8 cellular contexts compared by ENCODE assay signal in genomic region chr12:388012-388411, GRCh38. TPM values are rescaled to one million over a fixed set of nuclear protein-coding genes. Genes with fewer than 3 reads are reported as not detected.
A peak's percentile ranks its signal among the peaks of the same experiment; 100 is the strongest.
DNase-seq lines count a peak whose midpoint lies in the region; ATAC-seq and TF ChIP-seq lines count a peak whose summit lies in the region.

No MANE protein-coding gene starts in this region.

- peaks cover 0 to 8% (median 0%) of the 10 kb centered on the region in 11 donors for H3K9me3 Mint-ChIP-seq in naive thymus-derived CD4-positive, alpha-beta T cell

- intact Hi-C loops in naive thymus-derived CD4-positive, alpha-beta T cell (cut with micrococcal nuclease): loop anchor here (2.0 to 5.0 kb wide), 6 partner anchors 363 to 1409 kb away; partner anchors contain the start of genes ADIPOR2 (in 2 of the 2) and FBXL14 (in 2 of the 2)

- CTCF ChIA-PET in AG04450 (lab: Charles Lee): no interaction called here
- CTCF ChIA-PET in naive thymus-derived CD4-positive, alpha-beta T cell (lab: Charles Lee): interaction anchor here (0.9 kb wide), 1 partner anchor 13 kb away, joined by 3 read pairs; the partner anchor contains the start of gene CCDC77

- H3K36me3 Mint-ChIP-seq in naive thymus-derived CD4-positive, alpha-beta T cell: peaks cover 0 to 27% (median 20%) of the 10 kb centered on the region in 5 donors

- peaks cover 31 to 39% of the 10 kb centered on the region in 2 donors for H3K4me1 ChIP-seq in naive thymus-derived CD4-positive, alpha-beta T cell (ENCODE audit: control insufficient read depth in 2 of 2, insufficient read depth in 2 of 2, low read length in 2 of 2)

- ATAC-seq in naive thymus-derived CD4-positive, alpha-beta T cell: no peak
- ATAC-seq in HG02981 (IDR thresholded peaks at IDR 0.05; ENCODE audit: unreplicated experiment): no peak

- no peaks in the 10 kb centered on the region for H3K9me3 ChIP-seq in AG04450 (ENCODE audit: control insufficient read depth, insufficient read depth, low read length)
- no peaks in the 10 kb centered on the region for H3K9me3 ChIP-seq in naive thymus-derived CD4-positive, alpha-beta T cell (ENCODE audit: control insufficient read depth in 2 of 3, low read length in 3 of 3)

- H3K27ac ChIP-seq in AG04450 (ENCODE audit: low read depth, low read length) (no peak overlapping the region), coronary artery (peak overlapping the region in 1 of 2 donors; percentile 83)
- peak overlapping the region; percentile 91 for H3K27ac ChIP-seq in naive thymus-derived CD4-positive, alpha-beta T cell (ENCODE audit: low read depth, low read length)

- H3K4me3 ChIP-seq in AG04450 (ENCODE audit: low read depth, low read length) (peak overlapping the region; percentile 93), coronary artery (peak overlapping the region; percentile 73)
- H3K4me3 ChIP-seq in Jurkat, Clone E6-1 (ENCODE audit: low read length): peak overlapping the region; percentile 96
- peak overlapping the region; percentile 96 for H3K4me3 ChIP-seq in naive thymus-derived CD4-positive, alpha-beta T cell (ENCODE audit: low read length)

- no peaks in the 10 kb centered on the region for H3K27me3 ChIP-seq in AG04450 (ENCODE audit: control insufficient read depth, insufficient read depth, low read length)
- no peaks in the 10 kb centered on the region for H3K27me3 ChIP-seq in naive thymus-derived CD4-positive, alpha-beta T cell (ENCODE audit: control insufficient read depth in 2 of 2, insufficient read depth in 2 of 2, low read length in 2 of 2)

- peaks cover 6 to 27% (median 13%) of the 10 kb centered on the region in 3 experiments for H3K36me3 ChIP-seq in naive thymus-derived CD4-positive, alpha-beta T cell (ENCODE audit: control insufficient read depth in 2 of 3, insufficient read depth in 3 of 3, low read length in 3 of 3)

- DNase-seq in AG04450 (ENCODE audit: low read depth, low spot score) (no peak), coronary artery (ENCODE audit: low spot score) (no peak), DMS79 treated with DMSO at 0.1 percent for 48 hours (lab: John Stamatoyannopoulos, UW) (no peak), OCI-M2 (lab: John Stamatoyannopoulos, UW; ENCODE audit: unreplicated experiment) (no peak), LoVo (ENCODE audit: low spot score) (no peak)
- no peak for DNase-seq in Jurkat, Clone E6-1 (ENCODE audit: low read depth, low spot score)
- DNase-seq in naive thymus-derived CD4-positive, alpha-beta T cell: no peak

- TF ChIP-seq CTCF in AG04450 (IDR thresholded peaks at IDR 0.05; ENCODE audit: low read depth, low read length) (no peak), coronary artery (IDR thresholded peaks at IDR 0.05) (no peak)

- H3K4me1 Mint-ChIP-seq in naive thymus-derived CD4-positive, alpha-beta T cell: peaks cover 31 to 64% (median 46%) of the 10 kb centered on the region in 7 donors

- H3K27me3 Mint-ChIP-seq in naive thymus-derived CD4-positive, alpha-beta T cell: peaks cover 0 to 3% (median 0%) of the 10 kb centered on the region in 5 donors

- POLR2A ChIA-PET in AG04450 (lab: Yijun Ruan, JAX): interaction anchor here (2.5 kb wide), 1 partner anchor 13 kb away, joined by 16 read pairs; the partner anchor contains the start of gene CCDC77
- POLR2A ChIA-PET in naive thymus-derived CD4-positive, alpha-beta T cell (lab: Charles Lee): interaction anchor here (0.6 to 6.4 kb wide), 6 partner anchors 13 to 522 kb away, joined by 3 to 89 read pairs (median 3); partner anchors contain the start of gene CCDC77

- H3K4me3 Mint-ChIP-seq in naive thymus-derived CD4-positive, alpha-beta T cell: peak overlapping the region; percentile 91 to 100 (median 97)

- peak overlapping the region; percentile 95 to 100 (median 99) for H3K27ac Mint-ChIP-seq in naive thymus-derived CD4-positive, alpha-beta T cell

RNA-seq across cellular contexts. Expression of gene KDM5A, which starts 1.1 kb away (rescaled TPM):
- 28.1 and 33.9 TPM in 2 replicates for polyA plus RNA-seq in AG04450 (2011; rRNA removed)
- 128 and 130 TPM in 2 replicates for polyA minus RNA-seq in AG04450 (2011; rRNA and poly(A)+ RNA removed)
- 20.5 TPM for polyA plus RNA-seq in Jurkat, Clone E6-1 (2012; ENCODE audit: insufficient read depth, insufficient read length)
- total RNA-seq in naive thymus-derived CD4-positive, alpha-beta T cell: 100 to 1,000 TPM; 110 to 138 (median 124) TPM
- polyA plus RNA-seq in naive thymus-derived CD4-positive, alpha-beta T cell: 10 to 100 TPM; 55.7 to 74.1 TPM

RNA-seq across cellular contexts. Expression of gene CCDC77, which starts 13.4 kb away (rescaled TPM):
- 5.6 and 7.3 TPM in 2 replicates for polyA plus RNA-seq in AG04450 (2011; rRNA removed)
- polyA minus RNA-seq in AG04450 (2011; rRNA and poly(A)+ RNA removed): 5.9 and 6.3 TPM in 2 replicates
- polyA plus RNA-seq in Jurkat, Clone E6-1 (2012; ENCODE audit: insufficient read depth, insufficient read length): 35.8 TPM
- 10 to 100 TPM in 4 of 5 experiments, 1 to 10 TPM in 1; 9.7 to 15.6 (median 12.7) TPM for total RNA-seq in naive thymus-derived CD4-positive, alpha-beta T cell
- polyA plus RNA-seq in naive thymus-derived CD4-positive, alpha-beta T cell: 1 to 10 TPM; 4.6 to 7.0 TPM
